23 cellular contexts compared by ENCODE assay signal in the genomic region with DNA sequence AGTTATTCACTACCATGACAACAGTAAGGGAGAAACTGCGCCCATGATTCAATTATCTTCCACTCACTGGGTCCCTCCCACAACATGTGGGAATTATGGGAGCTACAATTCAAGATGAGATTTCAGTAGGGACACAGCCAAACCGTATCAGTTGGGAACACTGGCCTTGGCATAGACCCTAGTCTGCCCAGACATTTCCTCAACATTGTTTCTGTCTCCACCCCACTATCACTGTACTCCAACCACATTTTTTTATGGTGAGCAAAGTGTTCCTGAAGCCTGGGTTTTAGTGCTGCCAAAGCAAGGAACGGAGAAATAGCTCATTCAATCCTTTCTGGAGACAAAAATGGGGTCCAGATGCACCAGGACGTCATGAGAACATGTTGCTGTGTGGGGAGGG.
DNase-seq lines count a peak whose midpoint lies in the region; ATAC-seq and TF ChIP-seq lines count a peak whose summit lies in the region.
"Had no signal": no experiment of that assay in that cellular context is flagged by ENCODE, and none has a peak within 500 bp of the region (broad histone marks: within the 10 kb centered on the region; RNA-seq: fewer than 3 reads in every experiment).

No MANE protein-coding gene starts in this region.

- no peak overlapping the region for H3K9ac ChIP-seq in IMR-90 (ENCODE audit: low read depth, low read length)
- H3K9ac ChIP-seq: BLaER1 had no signal

- CTCF ChIA-PET in IMR-90 (lab: Yijun Ruan, JAX), result no interaction called here

- no peak overlapping the region for H3K4me3 ChIP-seq in IMR-90 (ENCODE audit: insufficient read depth, low read depth, low read length)
- H3K4me3 ChIP-seq in aorta (ENCODE audit: low read length in 2 of 2), result no peak overlapping the region
- H3K4me3 ChIP-seq: BLaER1, GM12878 had no signal

- no peak overlapping the region for H3K4ac ChIP-seq in IMR-90 (ENCODE audit: low read depth, low read length)

- no peak overlapping the region for H2AK5ac ChIP-seq in IMR-90 (ENCODE audit: low read depth, low read length)

- no peak overlapping the region for H2BK5ac ChIP-seq in IMR-90 (ENCODE audit: low read depth, low read length, poor library complexity, severe bottlenecking)

- H3K27me3 Mint-ChIP-seq in nephron progenitor cell (ENCODE audit: low read depth, poor library complexity), result no peaks in the 10 kb centered on the region
- H3K27me3 Mint-ChIP-seq: CD4-positive, alpha-beta memory T cell; CD4-positive, CD25-positive, alpha-beta regulatory T cell; CD8-positive, alpha-beta memory T cell had no signal

- H3K9me1 ChIP-seq in IMR-90 (ENCODE audit: insufficient read depth, low read length), result no peaks in the 10 kb centered on the region

- intact Hi-C loops in IMR-90 (cut with micrococcal nuclease) (no loop called here), aorta (cut with DNase I) (no loop called here)

- no peak for TF ChIP-seq RAD21 in IMR-90 (IDR thresholded peaks at IDR 0.05; ENCODE audit: low read length)

- in situ Hi-C loops in IMR-90 (cut with MboI; ENCODE audit: low sequenced_read_pairs), result no loop called here

- ATAC-seq in IMR-90 (ENCODE audit: low read depth), result no peak
- ATAC-seq in aorta (ENCODE audit: low FRiP score), result peak; percentile 36
- no peak for ATAC-seq in HG02870 (IDR thresholded peaks at IDR 0.05; ENCODE audit: unreplicated experiment)
- ATAC-seq: GM12878 had no signal

- 0 out of 4 replicates have a peak overlapping the region, but pooled peaks of 1 of the 2 experiments have one; percentile 2 for H4K8ac ChIP-seq in IMR-90 (ENCODE audit: low read depth in 2 of 2, low read length in 2 of 2)

- no CpG with 5 or more reads among the region's 4 CpGs for WGBS in IMR-90 (ENCODE audit: extremely low coverage in 2 of 2, insufficient read length in 1 of 2), 2 experiments
- WGBS in aorta, 2 donors, result 25 to 42% methylated on average over 4 of the region's 4 CpGs

- H3K36me3 ChIP-seq in IMR-90 (ENCODE audit: control insufficient read depth, insufficient read depth, low read length) (no peaks in the 10 kb centered on the region), aorta (ENCODE audit: control insufficient read depth in 1 of 2, insufficient read depth in 2 of 2, low read length in 1 of 2) (no peaks in the 10 kb centered on the region)
- H3K36me3 ChIP-seq: BE2C, BLaER1 had no signal

- H3K79me1 ChIP-seq in IMR-90 (ENCODE audit: low read depth in 1 of 2, low read length in 2 of 2), result no peaks in the 10 kb centered on the region

- no peak overlapping the region for H2BK120ac ChIP-seq in IMR-90 (ENCODE audit: low read depth, low read length)

- no TSS peak for BruUV-seq in IMR-90 (replicated peaks; lab: Mats Ljungman, UMichigan)

- POLR2A ChIA-PET in IMR-90 (lab: Charles Lee; ENCODE audit: unreplicated experiment), result no interaction called here

- H3K9me3 ChIP-seq in IMR-90 (ENCODE audit: control insufficient read depth, insufficient read depth, low read length) (no peaks in the 10 kb centered on the region), aorta (ENCODE audit: control insufficient read depth, low read length) (no peaks in the 10 kb centered on the region)
- H3K9me3 ChIP-seq: BE2C had no signal

- no peaks in the 10 kb centered on the region for H3K4me1 Mint-ChIP-seq in nephron progenitor cell
- H3K4me1 Mint-ChIP-seq: CD14-positive monocyte; CD4-positive, alpha-beta memory T cell; CD4-positive, CD25-positive, alpha-beta regulatory T cell; CD8-positive, alpha-beta memory T cell had no signal

- H3K4me1 ChIP-seq in IMR-90 (ENCODE audit: control insufficient read depth, insufficient read depth, low read length), result no peaks in the 10 kb centered on the region
- no peaks in the 10 kb centered on the region for H3K4me1 ChIP-seq in aorta (ENCODE audit: control insufficient read depth in 1 of 2, insufficient read depth in 2 of 2, low read length in 2 of 2)
- H3K4me1 ChIP-seq: BE2C, BLaER1 had no signal

- no peak overlapping the region for H3K4me3 Mint-ChIP-seq in nephron progenitor cell
- H3K4me3 Mint-ChIP-seq: CD14-positive monocyte; CD4-positive, alpha-beta memory T cell; CD4-positive, CD25-positive, alpha-beta regulatory T cell; CD8-positive, alpha-beta memory T cell had no signal

- TF ChIP-seq CTCF in IMR-90 (conservative IDR thresholded peaks at IDR 0.05; ENCODE audit: low read depth, low read length) (no peak), nephron progenitor cell (IDR thresholded peaks at IDR 0.05) (no peak)

- no peak for TF ChIP-seq POLR2A in IMR-90 (IDR thresholded peaks at IDR 0.05; ENCODE audit: low read depth, low read length)

- no peak overlapping the region for H3K14ac ChIP-seq in IMR-90 (replicated peaks; ENCODE audit: low read depth, low read length)

- no peak overlapping the region for H2BK20ac ChIP-seq in IMR-90 (ENCODE audit: low read depth, low read length)

- H4K5ac ChIP-seq in IMR-90 (ENCODE audit: low read depth, low read length), result no peak overlapping the region

- no peak overlapping the region for H3K18ac ChIP-seq in IMR-90 (ENCODE audit: low read depth, low read length)

- no peaks in the 10 kb centered on the region for H4K20me1 ChIP-seq in IMR-90 (ENCODE audit: insufficient read depth, low read length)
- H4K20me1 ChIP-seq: BLaER1 had no signal

- H3K36me3 Mint-ChIP-seq in nephron progenitor cell (ENCODE audit: low read depth), result no peaks in the 10 kb centered on the region
- H3K36me3 Mint-ChIP-seq: CD14-positive monocyte; CD4-positive, CD25-positive, alpha-beta regulatory T cell had no signal

- H3K4me2 ChIP-seq in IMR-90 (ENCODE audit: low read depth, low read length), result no peak overlapping the region
- H3K4me2 ChIP-seq: BLaER1 had no signal

- peak overlapping the region; percentile 12 for H3K27ac Mint-ChIP-seq in nephron progenitor cell
- H3K27ac Mint-ChIP-seq: CD14-positive monocyte; CD4-positive, alpha-beta memory T cell; CD4-positive, CD25-positive, alpha-beta regulatory T cell; CD8-positive, alpha-beta memory T cell had no signal

- peak overlapping the region; percentile 51 for H2AFZ ChIP-seq in IMR-90 (replicated peaks; ENCODE audit: low read length, poor library complexity)

- H3K27me3 ChIP-seq in IMR-90 (ENCODE audit: control insufficient read depth, insufficient read depth, low read length) (no peaks in the 10 kb centered on the region), aorta (ENCODE audit: control insufficient read depth in 1 of 2, insufficient read depth in 2 of 2, low read length in 1 of 2) (no peaks in the 10 kb centered on the region)
- H3K27me3 ChIP-seq: BE2C, BLaER1 had no signal

- DNase-seq in IMR-90 (no peak), nephron progenitor cell (no peak), aorta (no peak), NCI-H1694 (lab: John Stamatoyannopoulos, UW) (no peak)
- DNase-seq: 8988T; ACHN; BE2C; C1 segment of cervical spinal cord; CD4-positive, alpha-beta memory T cell; CD4-positive, CD25-positive, alpha-beta regulatory T cell; CD8-positive, alpha-beta memory T cell; COR-L47; DMS 273 treated with DMSO at 0.1 percent for 48 hours; DMS153; DMS53; DMS79; DND-41; EL; GDM1 had no signal

- no peak overlapping the region for H2AK9ac ChIP-seq in IMR-90 (replicated peaks; ENCODE audit: low read depth, low read length, poor library complexity)

- no peak overlapping the region for H3K23ac ChIP-seq in IMR-90 (ENCODE audit: low read depth, low read length)

- no peak overlapping the region for H2BK15ac ChIP-seq in IMR-90 (ENCODE audit: low read depth, low read length)

- no peak overlapping the region for H4K91ac ChIP-seq in IMR-90 (ENCODE audit: insufficient read depth, low read depth, low read length)

- peaks cover 10% of the 10 kb centered on the region for H3K9me3 Mint-ChIP-seq in nephron progenitor cell

- dilution Hi-C loops in IMR-90 (cut with HindIII; ENCODE audit: low sequenced_read_pairs, unreplicated experiment), result no loop called here

- H3K27ac ChIP-seq in IMR-90 (ENCODE audit: insufficient read depth, low read length), result no peak overlapping the region
- no peak overlapping the region for H3K27ac ChIP-seq in aorta (ENCODE audit: low read depth in 1 of 2, low read length in 2 of 2)
- H3K27ac ChIP-seq: BLaER1 had no signal

- H3K56ac ChIP-seq in IMR-90 (ENCODE audit: extremely low read depth, insufficient read depth, low read length), result no peak overlapping the region

TF ChIP-seq in IMR-90, 13 proteins besides CTCF, POLR2A, EP300 and RAD21:
- no peak for TF ChIP-seq MAZ (IDR thresholded peaks at IDR 0.05; ENCODE audit: borderline replicate concordance, low read depth, low read length)
- TF ChIP-seq MAFK (IDR thresholded peaks at IDR 0.05; ENCODE audit: low read depth, low read length), result no peak
- no peak for TF ChIP-seq CEBPB (IDR thresholded peaks at IDR 0.05; ENCODE audit: low read depth, low read length)
- TF ChIP-seq, protein P1, sequence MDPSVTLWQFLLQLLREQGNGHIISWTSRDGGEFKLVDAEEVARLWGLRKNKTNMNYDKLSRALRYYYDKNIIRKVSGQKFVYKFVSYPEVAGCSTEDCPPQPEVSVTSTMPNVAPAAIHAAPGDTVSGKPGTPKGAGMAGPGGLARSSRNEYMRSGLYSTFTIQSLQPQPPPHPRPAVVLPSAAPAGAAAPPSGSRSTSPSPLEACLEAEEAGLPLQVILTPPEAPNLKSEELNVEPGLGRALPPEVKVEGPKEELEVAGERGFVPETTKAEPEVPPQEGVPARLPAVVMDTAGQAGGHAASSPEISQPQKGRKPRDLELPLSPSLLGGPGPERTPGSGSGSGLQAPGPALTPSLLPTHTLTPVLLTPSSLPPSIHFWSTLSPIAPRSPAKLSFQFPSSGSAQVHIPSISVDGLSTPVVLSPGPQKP (IDR thresholded peaks at IDR 0.05; ENCODE audit: borderline replicate concordance, low read depth, low read length), result no peak
- TF ChIP-seq RFX5 (IDR thresholded peaks at IDR 0.05; ENCODE audit: low read depth, low read length), result no peak
- no peak for TF ChIP-seq SMC3 (IDR thresholded peaks at IDR 0.05; ENCODE audit: low read depth, low read length)
- TF ChIP-seq CHD1 (IDR thresholded peaks at IDR 0.05; ENCODE audit: low read depth, low read length), result no peak
- TF ChIP-seq BHLHE40 (IDR thresholded peaks at IDR 0.05; ENCODE audit: low read depth, low read length), result no peak
- TF ChIP-seq MXI1 (IDR thresholded peaks at IDR 0.05; ENCODE audit: borderline replicate concordance, low read depth, low read length), result no peak
TF ChIP-seq in IMR-90: peak in this region for 0.
